Comparison of ENCODE assay signal across 3 cellular contexts in the genomic region with DNA sequence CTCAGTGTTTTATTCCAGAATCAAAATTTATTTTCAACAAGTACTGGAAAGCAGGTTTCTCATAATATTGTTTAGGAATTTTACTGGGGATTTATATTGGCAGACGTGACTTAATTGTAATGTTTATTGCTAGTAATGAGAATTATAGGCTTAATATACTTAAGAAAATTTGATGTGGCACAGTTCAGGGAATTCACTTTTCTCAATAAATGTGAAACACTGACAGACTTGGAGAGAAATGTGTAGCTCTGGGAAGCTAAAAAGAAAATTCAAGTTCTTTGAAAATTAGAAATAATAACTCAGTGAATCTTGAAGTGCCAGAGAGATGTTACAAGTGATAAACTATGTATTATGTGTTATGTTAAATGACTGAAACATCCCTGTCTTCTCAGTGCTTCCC.
TF ChIP-seq lines count a peak whose summit lies in the region.

A gene with protein sequence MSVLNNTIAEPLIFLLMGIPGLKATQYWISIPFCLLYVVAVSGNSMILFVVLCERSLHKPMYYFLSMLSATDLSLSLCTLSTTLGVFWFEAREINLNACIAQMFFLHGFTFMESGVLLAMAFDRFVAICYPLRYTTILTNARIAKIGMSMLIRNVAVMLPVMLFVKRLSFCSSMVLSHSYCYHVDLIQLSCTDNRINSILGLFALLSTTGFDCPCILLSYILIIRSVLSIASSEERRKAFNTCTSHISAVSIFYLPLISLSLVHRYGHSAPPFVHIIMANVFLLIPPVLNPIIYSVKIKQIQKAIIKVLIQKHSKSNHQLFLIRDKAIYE (plus strand): TSS at position 301 of the 400 bp plus-strand sequence. CDS start 101 bp downstream, outside the sequence.

TF ChIP-seq in SK-N-SH, 30 proteins besides CTCF, POLR2A, EP300 and RAD21:
- TF ChIP-seq MXI1 (IDR thresholded peaks at IDR 0.05; ENCODE audit: low read depth, low read length) (no peak), FOSL2 (IDR thresholded peaks at IDR 0.05; ENCODE audit: borderline replicate concordance, low read depth) (no peak), TEAD4 (IDR thresholded peaks at IDR 0.05; ENCODE audit: borderline replicate concordance, insufficient read depth) (no peak), NFIC (IDR thresholded peaks at IDR 0.05; ENCODE audit: borderline replicate concordance) (no peak), FOXJ3 (CRISPR knock-in tag; IDR thresholded peaks at IDR 0.05) (no peak)

TF ChIP-seq in SK-N-SH treated with all-trans-retinoic acid at 6 μM for 48 hours, 23 proteins besides CTCF, POLR2A, EP300 and RAD21:
- TF ChIP-seq PPARA (CRISPR knock-in tag; IDR thresholded peaks at IDR 0.05; ENCODE audit: borderline replicate concordance) (no peak), TOX (CRISPR knock-in tag; IDR thresholded peaks at IDR 0.05; ENCODE audit: borderline replicate concordance) (no peak), CSRNP3 (CRISPR knock-in tag; IDR thresholded peaks at IDR 0.05) (no peak), ZNF565 (CRISPR knock-in tag; conservative IDR thresholded peaks at IDR 0.05; ENCODE audit: low read depth) (no peak), ESRRG (CRISPR knock-in tag; IDR thresholded peaks at IDR 0.05) (no peak), ZNF8 (CRISPR knock-in tag; IDR thresholded peaks at IDR 0.05) (no peak), ZFP30 (CRISPR knock-in tag; IDR thresholded peaks at IDR 0.05) (no peak), BACH2 (CRISPR knock-in tag; IDR thresholded peaks at IDR 0.05; ENCODE audit: borderline replicate concordance) (no peak), ARNTL (CRISPR knock-in tag; IDR thresholded peaks at IDR 0.05; ENCODE audit: borderline replicate concordance, low read depth) (no peak), OSR1 (CRISPR knock-in tag; IDR thresholded peaks at IDR 0.05) (no peak), GLIS3 (CRISPR knock-in tag; IDR thresholded peaks at IDR 0.05) (no peak)
- TF ChIP-seq, protein P1, sequence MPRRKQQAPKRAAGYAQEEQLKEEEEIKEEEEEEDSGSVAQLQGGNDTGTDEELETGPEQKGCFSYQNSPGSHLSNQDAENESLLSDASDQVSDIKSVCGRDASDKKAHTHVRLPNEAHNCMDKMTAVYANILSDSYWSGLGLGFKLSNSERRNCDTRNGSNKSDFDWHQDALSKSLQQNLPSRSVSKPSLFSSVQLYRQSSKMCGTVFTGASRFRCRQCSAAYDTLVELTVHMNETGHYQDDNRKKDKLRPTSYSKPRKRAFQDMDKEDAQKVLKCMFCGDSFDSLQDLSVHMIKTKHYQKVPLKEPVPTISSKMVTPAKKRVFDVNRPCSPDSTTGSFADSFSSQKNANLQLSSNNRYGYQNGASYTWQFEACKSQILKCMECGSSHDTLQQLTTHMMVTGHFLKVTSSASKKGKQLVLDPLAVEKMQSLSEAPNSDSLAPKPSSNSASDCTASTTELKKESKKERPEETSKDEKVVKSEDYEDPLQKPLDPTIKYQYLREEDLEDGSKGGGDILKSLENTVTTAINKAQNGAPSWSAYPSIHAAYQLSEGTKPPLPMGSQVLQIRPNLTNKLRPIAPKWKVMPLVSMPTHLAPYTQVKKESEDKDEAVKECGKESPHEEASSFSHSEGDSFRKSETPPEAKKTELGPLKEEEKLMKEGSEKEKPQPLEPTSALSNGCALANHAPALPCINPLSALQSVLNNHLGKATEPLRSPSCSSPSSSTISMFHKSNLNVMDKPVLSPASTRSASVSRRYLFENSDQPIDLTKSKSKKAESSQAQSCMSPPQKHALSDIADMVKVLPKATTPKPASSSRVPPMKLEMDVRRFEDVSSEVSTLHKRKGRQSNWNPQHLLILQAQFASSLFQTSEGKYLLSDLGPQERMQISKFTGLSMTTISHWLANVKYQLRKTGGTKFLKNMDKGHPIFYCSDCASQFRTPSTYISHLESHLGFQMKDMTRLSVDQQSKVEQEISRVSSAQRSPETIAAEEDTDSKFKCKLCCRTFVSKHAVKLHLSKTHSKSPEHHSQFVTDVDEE (CRISPR knock-in tag; IDR thresholded peaks at IDR 0.05): no peak
- TF ChIP-seq, protein P2, sequence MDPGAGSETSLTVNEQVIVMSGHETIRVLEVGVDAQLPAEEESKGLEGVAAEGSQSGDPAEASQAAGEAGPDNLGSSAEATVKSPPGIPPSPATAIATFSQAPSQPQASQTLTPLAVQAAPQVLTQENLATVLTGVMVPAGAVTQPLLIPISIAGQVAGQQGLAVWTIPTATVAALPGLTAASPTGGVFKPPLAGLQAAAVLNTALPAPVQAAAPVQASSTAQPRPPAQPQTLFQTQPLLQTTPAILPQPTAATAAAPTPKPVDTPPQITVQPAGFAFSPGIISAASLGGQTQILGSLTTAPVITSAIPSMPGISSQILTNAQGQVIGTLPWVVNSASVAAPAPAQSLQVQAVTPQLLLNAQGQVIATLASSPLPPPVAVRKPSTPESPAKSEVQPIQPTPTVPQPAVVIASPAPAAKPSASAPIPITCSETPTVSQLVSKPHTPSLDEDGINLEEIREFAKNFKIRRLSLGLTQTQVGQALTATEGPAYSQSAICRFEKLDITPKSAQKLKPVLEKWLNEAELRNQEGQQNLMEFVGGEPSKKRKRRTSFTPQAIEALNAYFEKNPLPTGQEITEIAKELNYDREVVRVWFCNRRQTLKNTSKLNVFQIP (CRISPR knock-in tag; IDR thresholded peaks at IDR 0.05; ENCODE audit: borderline replicate concordance, low read depth): no peak
- TF ChIP-seq, protein P3, sequence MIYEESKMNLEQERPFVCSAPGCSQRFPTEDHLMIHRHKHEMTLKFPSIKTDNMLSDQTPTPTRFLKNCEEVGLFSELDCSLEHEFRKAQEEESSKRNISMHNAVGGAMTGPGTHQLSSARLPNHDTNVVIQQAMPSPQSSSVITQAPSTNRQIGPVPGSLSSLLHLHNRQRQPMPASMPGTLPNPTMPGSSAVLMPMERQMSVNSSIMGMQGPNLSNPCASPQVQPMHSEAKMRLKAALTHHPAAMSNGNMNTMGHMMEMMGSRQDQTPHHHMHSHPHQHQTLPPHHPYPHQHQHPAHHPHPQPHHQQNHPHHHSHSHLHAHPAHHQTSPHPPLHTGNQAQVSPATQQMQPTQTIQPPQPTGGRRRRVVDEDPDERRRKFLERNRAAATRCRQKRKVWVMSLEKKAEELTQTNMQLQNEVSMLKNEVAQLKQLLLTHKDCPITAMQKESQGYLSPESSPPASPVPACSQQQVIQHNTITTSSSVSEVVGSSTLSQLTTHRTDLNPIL (CRISPR knock-in tag; IDR thresholded peaks at IDR 0.05; ENCODE audit: low read depth): no peak

TF ChIP-seq in IMR-90, 13 proteins besides CTCF, POLR2A, EP300 and RAD21:
- TF ChIP-seq BHLHE40 (IDR thresholded peaks at IDR 0.05; ENCODE audit: low read depth, low read length): no peak
- TF ChIP-seq FOS (IDR thresholded peaks at IDR 0.05; ENCODE audit: low read depth, low read length): no peak
- TF ChIP-seq, protein P4, sequence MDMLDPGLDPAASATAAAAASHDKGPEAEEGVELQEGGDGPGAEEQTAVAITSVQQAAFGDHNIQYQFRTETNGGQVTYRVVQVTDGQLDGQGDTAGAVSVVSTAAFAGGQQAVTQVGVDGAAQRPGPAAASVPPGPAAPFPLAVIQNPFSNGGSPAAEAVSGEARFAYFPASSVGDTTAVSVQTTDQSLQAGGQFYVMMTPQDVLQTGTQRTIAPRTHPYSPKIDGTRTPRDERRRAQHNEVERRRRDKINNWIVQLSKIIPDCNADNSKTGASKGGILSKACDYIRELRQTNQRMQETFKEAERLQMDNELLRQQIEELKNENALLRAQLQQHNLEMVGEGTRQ (IDR thresholded peaks at IDR 0.05; ENCODE audit: low read depth, low read length): no peak
- TF ChIP-seq NFE2L2 (IDR thresholded peaks at IDR 0.05; ENCODE audit: low read depth, low read length): no peak
- TF ChIP-seq MAZ (IDR thresholded peaks at IDR 0.05; ENCODE audit: borderline replicate concordance, low read depth, low read length): no peak
- TF ChIP-seq RCOR1 (IDR thresholded peaks at IDR 0.05; ENCODE audit: insufficient replicate concordance, low read length): no peak
- no peak for TF ChIP-seq SMC3 (IDR thresholded peaks at IDR 0.05; ENCODE audit: low read depth, low read length)
- no peak for TF ChIP-seq MAFK (IDR thresholded peaks at IDR 0.05; ENCODE audit: low read depth, low read length)
- TF ChIP-seq RFX5 (IDR thresholded peaks at IDR 0.05; ENCODE audit: low read depth, low read length): no peak
- TF ChIP-seq MXI1 (IDR thresholded peaks at IDR 0.05; ENCODE audit: borderline replicate concordance, low read depth, low read length): no peak
- no peak for TF ChIP-seq CHD1 (IDR thresholded peaks at IDR 0.05; ENCODE audit: low read depth, low read length)
- TF ChIP-seq CEBPB (IDR thresholded peaks at IDR 0.05; ENCODE audit: low read depth, low read length): no peak
- TF ChIP-seq, protein P5, sequence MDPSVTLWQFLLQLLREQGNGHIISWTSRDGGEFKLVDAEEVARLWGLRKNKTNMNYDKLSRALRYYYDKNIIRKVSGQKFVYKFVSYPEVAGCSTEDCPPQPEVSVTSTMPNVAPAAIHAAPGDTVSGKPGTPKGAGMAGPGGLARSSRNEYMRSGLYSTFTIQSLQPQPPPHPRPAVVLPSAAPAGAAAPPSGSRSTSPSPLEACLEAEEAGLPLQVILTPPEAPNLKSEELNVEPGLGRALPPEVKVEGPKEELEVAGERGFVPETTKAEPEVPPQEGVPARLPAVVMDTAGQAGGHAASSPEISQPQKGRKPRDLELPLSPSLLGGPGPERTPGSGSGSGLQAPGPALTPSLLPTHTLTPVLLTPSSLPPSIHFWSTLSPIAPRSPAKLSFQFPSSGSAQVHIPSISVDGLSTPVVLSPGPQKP (IDR thresholded peaks at IDR 0.05; ENCODE audit: borderline replicate concordance, low read depth, low read length): no peak
